Comparison of ENCODE assay signal across 22 cellular contexts in the genomic region with DNA sequence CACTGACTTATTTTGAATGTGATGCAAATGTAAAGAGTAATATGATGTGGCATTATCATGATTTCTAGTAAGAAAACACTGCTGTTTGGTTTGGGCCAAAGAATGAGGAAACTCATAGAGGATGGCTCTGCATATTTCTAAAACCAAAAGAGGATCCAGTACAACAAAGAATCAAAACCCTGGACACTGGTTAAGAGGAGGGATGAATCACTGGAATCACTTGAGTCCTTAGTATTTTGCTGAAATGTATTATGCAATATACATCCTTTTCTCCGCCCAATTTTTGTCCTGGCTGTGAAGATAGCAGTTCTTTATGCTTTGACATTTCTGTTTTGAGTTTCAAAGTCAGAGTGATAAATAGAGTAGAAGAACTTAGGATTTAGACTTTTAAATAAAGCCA.
DNase-seq lines count a peak whose midpoint lies in the region; ATAC-seq, FAIRE-seq and TF ChIP-seq lines count a peak whose summit lies in the region.
"Had no signal": no experiment of that assay in that cellular context is flagged by ENCODE, and none has a peak within 500 bp of the region (broad histone marks: within the 10 kb centered on the region; RNA-seq: fewer than 3 reads in every experiment).

No MANE protein-coding gene starts in this region.

- H3K4me3 ChIP-seq in bronchial epithelial cell (ENCODE audit: low read depth, low read length) (no peak overlapping the region), WERI-Rb-1 (ENCODE audit: low read depth, low read length) (no peak overlapping the region)
- H3K4me3 ChIP-seq: BLaER1 treated with 17β-estradiol and CSF1 and Interleukin-3, amounts not matched to agents 10 nM and 100 nM; GM12878; SJSA1 had no signal

- H3K27ac Mint-ChIP-seq in activated naive CD4-positive, alpha-beta T cell treated with anti-CD3 and anti-CD28 coated beads for 36 hours: no peak overlapping the region

- H3K27me3 Mint-ChIP-seq in activated naive CD4-positive, alpha-beta T cell treated with anti-CD3 and anti-CD28 coated beads for 36 hours (ENCODE audit: low read depth): no peaks in the 10 kb centered on the region
- H3K27me3 Mint-ChIP-seq: CD8-positive, alpha-beta memory T cell had no signal

- no peaks in the 10 kb centered on the region for H3K27me3 ChIP-seq in bronchial epithelial cell (ENCODE audit: control insufficient read depth, insufficient read depth, low read length)
- no peaks in the 10 kb centered on the region for H3K27me3 ChIP-seq in foreskin keratinocyte
- no peaks in the 10 kb centered on the region for H3K27me3 ChIP-seq in WERI-Rb-1 (ENCODE audit: insufficient read depth, low read depth, severe bottlenecking)
- H3K27me3 ChIP-seq: BLaER1 treated with 17β-estradiol and CSF1 and Interleukin-3, amounts not matched to agents 10 nM and 100 nM; SJSA1 had no signal

- peaks cover 5% of the 10 kb centered on the region for H3K9me3 Mint-ChIP-seq in activated naive CD4-positive, alpha-beta T cell treated with anti-CD3 and anti-CD28 coated beads for 36 hours

- no peaks in the 10 kb centered on the region for H3K4me1 ChIP-seq in foreskin keratinocyte
- H3K4me1 ChIP-seq: SJSA1 had no signal

- H3K4me1 Mint-ChIP-seq in activated naive CD4-positive, alpha-beta T cell treated with anti-CD3 and anti-CD28 coated beads for 36 hours (ENCODE audit: low read depth): no peaks in the 10 kb centered on the region

- no peak for FAIRE-seq in bronchial epithelial cell (lab: Jason Lieb, UNC)
- FAIRE-seq: A204.1, D721Med, G401.6, GM12878, H1 had no signal

- H3K27ac ChIP-seq in foreskin keratinocyte: no peak overlapping the region
- no peak overlapping the region for H3K27ac ChIP-seq in WERI-Rb-1
- H3K27ac ChIP-seq: BLaER1 treated with 17β-estradiol and CSF1 and Interleukin-3, amounts not matched to agents 10 nM and 100 nM; SJSA1 had no signal

- peak; percentile 26 for ATAC-seq in foreskin keratinocyte
- ATAC-seq in HG02884 (IDR thresholded peaks at IDR 0.05; ENCODE audit: unreplicated experiment): no peak
- ATAC-seq: GM12878 had no signal

- no peak overlapping the region for H3K4me3 Mint-ChIP-seq in activated naive CD4-positive, alpha-beta T cell treated with anti-CD3 and anti-CD28 coated beads for 36 hours
- H3K4me3 Mint-ChIP-seq: CD8-positive, alpha-beta memory T cell had no signal

- no peaks in the 10 kb centered on the region for H3K9me3 ChIP-seq in WERI-Rb-1 (ENCODE audit: severe bottlenecking)
- H3K9me3 ChIP-seq: BLaER1 treated with 17β-estradiol and CSF1 and Interleukin-3, amounts not matched to agents 10 nM and 100 nM; SJSA1 had no signal

- intact Hi-C loops in activated naive CD4-positive, alpha-beta T cell treated with anti-CD3 and anti-CD28 coated beads for 36 hours (cut with micrococcal nuclease): no loop called here

- H3K36me3 ChIP-seq in bronchial epithelial cell (ENCODE audit: control insufficient read depth, insufficient read depth, low read length) (no peaks in the 10 kb centered on the region), WERI-Rb-1 (no peaks in the 10 kb centered on the region)
- H3K36me3 ChIP-seq: BLaER1 treated with 17β-estradiol and CSF1 and Interleukin-3, amounts not matched to agents 10 nM and 100 nM; SJSA1 had no signal

- CTCF ChIA-PET in activated naive CD4-positive, alpha-beta T cell treated with anti-CD3 and anti-CD28 coated beads for 36 hours (lab: Charles Lee): no interaction called here

- no peak for TF ChIP-seq CTCF in bronchial epithelial cell (IDR thresholded peaks at IDR 0.05; ENCODE audit: insufficient read depth, low read length, severe bottlenecking)
- TF ChIP-seq CTCF in foreskin keratinocyte (conservative IDR thresholded peaks at IDR 0.05): no peak
- TF ChIP-seq CTCF in WERI-Rb-1 (IDR thresholded peaks at IDR 0.05; ENCODE audit: low read depth, low read length): no peak

- peak; percentile 16 for DNase-seq in EL
- peak; percentile 60 for DNase-seq in NCI-H1048 (lab: John Stamatoyannopoulos, UW)
- DNase-seq in bronchial epithelial cell (ENCODE audit: low read depth): peak; percentile 27
- peak; percentile 5 to 43 for DNase-seq in foreskin keratinocyte
- DNase-seq in DMS79 (lab: John Stamatoyannopoulos, UW): no peak
- DNase-seq in WERI-Rb-1: no peak
- DNase-seq in activated naive CD4-positive, alpha-beta T cell treated with anti-CD3 and anti-CD28 coated beads for 36 hours: no peak
- DNase-seq: CD8-positive, alpha-beta memory T cell; DMS79 treated with DMSO at 0.1 percent for 48 hours; MM.1S; NCI-H1105 treated with DMSO at 0.1 percent for 48 hours; NCI-H187; NCI-H446; NK-92 treated with Interleukin-12 subunit alpha and Interleukin-12 subunit beta, amount 100 ng/mL, for 24 hours had no signal

- no peaks in the 10 kb centered on the region for H3K36me3 Mint-ChIP-seq in activated naive CD4-positive, alpha-beta T cell treated with anti-CD3 and anti-CD28 coated beads for 36 hours (ENCODE audit: low read depth)
- H3K36me3 Mint-ChIP-seq: CD8-positive, alpha-beta memory T cell had no signal

Comparison
In these comparisons a context has a peak if more than half of its experiments do, and no peak if none do; other contexts are left out.
1. DNase-seq: peak in EL (single experiment), NCI-H1048 (single experiment), bronchial epithelial cell (single experiment) and foreskin keratinocyte (2 of 2); none in DMS79 (single experiment), WERI-Rb-1 (single experiment) and activated naive CD4-positive, alpha-beta T cell treated with anti-CD3 and anti-CD28 coated beads for 36 hours (single experiment).